1 cellular context compared by ENCODE assay signal in the genomic region with DNA sequence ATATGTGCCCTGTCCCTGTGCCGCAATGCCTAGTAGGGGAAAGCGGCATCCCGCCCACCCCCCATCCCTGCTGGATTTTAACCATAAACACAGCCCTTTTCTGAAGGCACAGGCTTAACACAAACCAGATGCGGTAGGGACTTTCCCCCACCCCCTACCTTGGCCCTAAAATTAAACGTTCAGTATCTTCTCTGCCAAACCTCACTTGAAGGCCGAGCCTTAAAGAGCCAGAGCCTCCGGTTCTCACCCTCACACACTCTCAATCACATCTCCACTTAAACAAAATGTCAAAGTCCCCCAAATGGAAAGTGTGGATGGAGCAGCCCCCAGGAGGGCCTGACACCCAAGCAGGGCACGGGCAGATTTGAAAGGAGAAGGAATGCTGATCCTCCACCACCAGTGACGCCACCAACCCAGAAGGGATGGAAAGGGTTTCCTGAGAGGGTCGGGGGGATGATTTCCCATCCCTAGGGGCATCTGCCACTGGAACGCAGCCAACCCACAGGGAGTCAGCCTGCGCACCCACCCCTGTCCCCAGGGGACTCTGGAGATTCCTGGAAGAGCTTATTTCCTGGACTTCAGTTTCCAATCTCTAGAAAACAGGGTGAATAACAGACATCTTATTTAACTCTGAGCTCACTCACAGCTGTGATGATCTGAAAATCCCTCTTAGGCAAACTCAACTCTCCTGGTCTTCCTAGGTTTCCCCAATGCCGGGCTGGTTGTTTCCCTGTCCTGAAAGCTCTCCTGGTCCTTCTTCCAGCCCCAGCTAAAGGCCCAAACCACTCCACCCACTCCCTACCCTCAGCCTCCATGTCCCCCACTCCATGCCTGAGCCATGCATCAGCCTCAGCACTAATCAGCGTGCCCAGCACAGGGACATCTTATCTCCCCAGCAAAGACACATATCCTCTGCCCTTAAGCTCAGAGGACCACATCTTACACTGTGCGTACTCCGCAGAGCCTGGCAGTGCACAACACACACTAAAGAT.
TF ChIP-seq lines count a peak whose summit lies in the region.

No MANE protein-coding gene starts in this region.

TF ChIP-seq in IMR-90, 13 proteins besides CTCF, POLR2A, EP300 and RAD21:
- TF ChIP-seq MAZ (IDR thresholded peaks at IDR 0.05; ENCODE audit: borderline replicate concordance, low read depth, low read length) = peak; percentile 49; the same call in 1 of the 2 replicates
- no peak for TF ChIP-seq SMC3 (IDR thresholded peaks at IDR 0.05; ENCODE audit: low read depth, low read length)
- no peak for TF ChIP-seq MXI1 (IDR thresholded peaks at IDR 0.05; ENCODE audit: borderline replicate concordance, low read depth, low read length)
- TF ChIP-seq BHLHE40 (IDR thresholded peaks at IDR 0.05; ENCODE audit: low read depth, low read length) = peak; percentile 56; the same call in 1 of the 2 replicates
